ENCODE assay signal across 8 cellular contexts in genomic region chr10:44725404-44725803, GRCh38.
DNase-seq lines count a peak whose midpoint lies in the region; ATAC-seq and TF ChIP-seq lines count a peak whose summit lies in the region.

No MANE protein-coding gene starts in this region.

- H3K4me3 ChIP-seq in KMS-11 (IDR thresholded peaks at IDR 0.05; ENCODE audit: insufficient read depth, low read depth, low read length), result no peak overlapping the region
- H3K4me3 ChIP-seq in fibroblast of pulmonary artery (replicated peaks; ENCODE audit: low read depth, low read length), result no peak overlapping the region
- no peak overlapping the region for H3K4me3 ChIP-seq in dorsolateral prefrontal cortex

- H3K4me1 Mint-ChIP-seq in activated naive CD8-positive, alpha-beta T cell treated with anti-CD3 and anti-CD28 coated beads for 36 hours, result no peaks in the 10 kb centered on the region

- TF ChIP-seq CTCF in KMS-11 (conservative IDR thresholded peaks at IDR 0.05; ENCODE audit: low read depth, low read length), result no peak
- no peak for TF ChIP-seq CTCF in fibroblast of pulmonary artery (IDR thresholded peaks at IDR 0.05; ENCODE audit: low read length, missing control alignments)
- no peak for TF ChIP-seq CTCF in dorsolateral prefrontal cortex (IDR thresholded peaks at IDR 0.05 in 54 of 56, conservative IDR thresholded peaks at IDR 0.05 in 2 of 56; ENCODE audit: low read depth in 1 of 56, partially characterized antibody in 56 of 56)

- no peak overlapping the region for H3K27ac ChIP-seq in KMS-11
- H3K27ac ChIP-seq in dorsolateral prefrontal cortex, result no peak overlapping the region

- H3K4me1 ChIP-seq in KMS-11 (ENCODE audit: low read depth, poor library complexity, severe bottlenecking), result peaks cover 40% of the 10 kb centered on the region

- DNase-seq in fibroblast of pulmonary artery (ENCODE audit: low read depth) (peak; percentile 32), HPDE6-E6E7 (ENCODE audit: extremely low spot score) (no peak), T-helper 2 cell (no peak), dorsolateral prefrontal cortex (no peak)
- no peak for DNase-seq in activated naive CD8-positive, alpha-beta T cell treated with anti-CD3 and anti-CD28 coated beads for 36 hours

- no peaks in the 10 kb centered on the region for H4K20me1 ChIP-seq in KMS-11 (ENCODE audit: insufficient read depth)

- no peak overlapping the region for H3K27ac Mint-ChIP-seq in activated naive CD8-positive, alpha-beta T cell treated with anti-CD3 and anti-CD28 coated beads for 36 hours

- no peak overlapping the region for H3K9ac ChIP-seq in KMS-11

- no peaks in the 10 kb centered on the region for H3K36me3 ChIP-seq in KMS-11 (ENCODE audit: insufficient read depth)

- no peak overlapping the region for H3K4me3 Mint-ChIP-seq in activated naive CD8-positive, alpha-beta T cell treated with anti-CD3 and anti-CD28 coated beads for 36 hours

- peak overlapping the region; percentile 36; the same call in 1 of the 2 replicates for H2AFZ ChIP-seq in KMS-11 (ENCODE audit: low read depth)

- intact Hi-C loops in dorsolateral prefrontal cortex (cut with DNase I), result no loop called here

- H3K27me3 ChIP-seq in KMS-11 (ENCODE audit: insufficient read depth, low read depth) (no peaks in the 10 kb centered on the region), dorsolateral prefrontal cortex (peaks cover 0 to 4% (median 0%) of the 10 kb centered on the region in 45 donors)

- ATAC-seq in GM18499 (IDR thresholded peaks at IDR 0.05; ENCODE audit: insufficient read depth, unreplicated experiment) (peak; percentile 67), GM21825 (IDR thresholded peaks at IDR 0.05; ENCODE audit: unreplicated experiment) (peak; percentile 75)

- H3K27me3 Mint-ChIP-seq in activated naive CD8-positive, alpha-beta T cell treated with anti-CD3 and anti-CD28 coated beads for 36 hours, result peaks cover 11% of the 10 kb centered on the region

- no peaks in the 10 kb centered on the region for H3K79me2 ChIP-seq in KMS-11 (ENCODE audit: insufficient read depth, low read depth)

- H3K9me3 Mint-ChIP-seq in activated naive CD8-positive, alpha-beta T cell treated with anti-CD3 and anti-CD28 coated beads for 36 hours, result peaks cover 7% of the 10 kb centered on the region

- H3K36me3 Mint-ChIP-seq in activated naive CD8-positive, alpha-beta T cell treated with anti-CD3 and anti-CD28 coated beads for 36 hours, result no peaks in the 10 kb centered on the region

- H3K4me2 ChIP-seq in KMS-11, result peak overlapping the region; percentile 61
